In genomic region chr12:12946686-12947355, GRCh38 we compare ENCODE assay signal across 22 cellular contexts. TPM values are rescaled to one million over a fixed set of nuclear protein-coding genes. Genes with fewer than 3 reads are reported as not detected.
A peak's percentile ranks its signal among the peaks of the same experiment; 100 is the strongest.
DNase-seq lines count a peak whose midpoint lies in the region; ATAC-seq and TF ChIP-seq lines count a peak whose summit lies in the region.
"Had no signal": no experiment of that assay in that cellular context is flagged by ENCODE, and none has a peak within 500 bp of the region (broad histone marks: within the 10 kb centered on the region; RNA-seq: fewer than 3 reads in every experiment).

No MANE protein-coding gene starts in this region.

- H3K9me3 ChIP-seq in esophagus muscularis mucosa, result no peaks in the 10 kb centered on the region
- no peaks in the 10 kb centered on the region for H3K9me3 ChIP-seq in mucosa of descending colon

- intact Hi-C loops in esophagus muscularis mucosa (cut with DNase I) (no loop called here), mucosa of descending colon (cut with DNase I, micrococcal nuclease) (no loop called here), left cardiac atrium (cut with DNase I) (no loop called here)

- TF ChIP-seq EP300 in esophagus muscularis mucosa (IDR thresholded peaks at IDR 0.05), result no peak

- no peak overlapping the region for H3K27ac ChIP-seq in esophagus muscularis mucosa (replicated peaks in 1 of 4)
- H3K27ac ChIP-seq: KMS-11, SK-N-MC had no signal

- peak; percentile 46 for ATAC-seq in mucosa of descending colon
- ATAC-seq in activated CD4-positive, CD25-positive, alpha-beta regulatory T cell treated with anti-CD3 and anti-CD28 coated beads, Interleukin-2, amount 50 U/mL, for 24 hours, result no peak
- no peak for ATAC-seq in left cardiac atrium

- no peak for TF ChIP-seq POLR2A in esophagus muscularis mucosa (IDR thresholded peaks at IDR 0.05; ENCODE audit: low read depth)

- DNase-seq in AG10803 (ENCODE audit: low read depth), result peak; percentile 63
- peak; percentile 21 for DNase-seq in LHCN-M2 (ENCODE audit: low read depth)
- DNase-seq in esophagus muscularis mucosa (ENCODE audit: extremely low spot score), result peak; percentile 60
- DNase-seq in mucosa of descending colon, result no peak
- no peak for DNase-seq in activated effector memory CD4-positive, alpha-beta T cell treated with Interleukin-2 at 50 U/mL for 16 hours
- no peak for DNase-seq in left cardiac atrium
- DNase-seq in RKO (ENCODE audit: low spot score), result no peak
- DNase-seq: activated CD4-positive, alpha-beta T cell treated with anti-CD3 and anti-CD28 coated beads for 48 hours; activated naive CD8-positive, alpha-beta T cell treated with anti-CD3 and anti-CD28 coated beads, Interleukin-2, amount 10 ng/mL, durations not matched to agents 7 days and 5 days; activated T-cell treated with anti-CD3 and anti-CD28 coated beads, Interleukin-2, amount 50 U/mL, for 24 hours; GDM1; islet precursor cell; NCI-H1417 treated with DMSO at 0.1 percent for 48 hours; NCI-H226; trophoblast cell had no signal

- H3K4me3 ChIP-seq in AG10803 (ENCODE audit: low read length) (no peak overlapping the region), esophagus muscularis mucosa (no peak overlapping the region), mucosa of descending colon (no peak overlapping the region)
- H3K4me3 ChIP-seq: SK-N-MC had no signal

- 88% methylated on average over 7 of the region's 7 CpGs for whole genome bisulfite sequencing in esophagus muscularis mucosa

- no peaks in the 10 kb centered on the region for H3K27me3 ChIP-seq in esophagus muscularis mucosa

- H3K36me3 ChIP-seq in esophagus muscularis mucosa, result no peaks in the 10 kb centered on the region
- no peaks in the 10 kb centered on the region for H3K36me3 ChIP-seq in mucosa of descending colon (ENCODE audit: low read depth)

- TF ChIP-seq CTCF in AG10803 (conservative IDR thresholded peaks at IDR 0.05; ENCODE audit: low read length), result no peak
- no peak for TF ChIP-seq CTCF in esophagus muscularis mucosa (IDR thresholded peaks at IDR 0.05)
- TF ChIP-seq CTCF in mucosa of descending colon (IDR thresholded peaks at IDR 0.05), result no peak

- H3K4me1 ChIP-seq in esophagus muscularis mucosa, result peaks cover 0 to 11% (median 11%) of the 10 kb centered on the region in 4 donors
- no peaks in the 10 kb centered on the region for H3K4me1 ChIP-seq in mucosa of descending colon (ENCODE audit: low read depth)

RNA-seq across cellular contexts. Expression of gene GPRC5D, which starts 5.1 kb away (rescaled TPM):
- total RNA-seq in LHCN-M2 (2014; rRNA removed), result not detected in 2 replicates
- not detected for polyA plus RNA-seq in LHCN-M2 (2012)
- total RNA-seq in esophagus muscularis mucosa, result under 1 TPM in 1 of 4 donors, not detected in 3; 0.84 TPM
- total RNA-seq in mucosa of descending colon, result not detected
- total RNA-seq in left cardiac atrium, result not detected
- total RNA-seq: activated naive CD8-positive, alpha-beta T cell treated with anti-CD3 and anti-CD28 coated beads, Interleukin-2, amount 10 ng/mL, durations not matched to agents 7 days and 5 days; cerebellum; mesothelial cell of epicardium; omental fat pad; skeletal muscle tissue had no signal

RNA-seq across cellular contexts. Expression of gene HEBP1, which starts 53.2 kb away (rescaled TPM):
- total RNA-seq in LHCN-M2 (2014; rRNA removed) (7.7 and 8.0 TPM in 2 replicates), esophagus muscularis mucosa (10 to 100 TPM; 40.6 to 70.6 (median 61.9) TPM), mucosa of descending colon (10 to 100 TPM; 46.0 to 68.1 (median 62.1) TPM), left cardiac atrium (10 to 100 TPM; 57.5 to 65.1 TPM)
- 72.8 TPM for polyA plus RNA-seq in LHCN-M2 (2012)

RNA-seq across cellular contexts. Expression of gene GPRC5A, which starts 55.5 kb away (rescaled TPM):
- 1.7 and 2.6 TPM in 2 replicates for total RNA-seq in LHCN-M2 (2014; rRNA removed)
- 2.1 TPM for polyA plus RNA-seq in LHCN-M2 (2012)
- 10 to 100 TPM in 1 of 4 donors, 1 to 10 TPM in 3; 2.9 to 30.0 (median 3.8) TPM for total RNA-seq in esophagus muscularis mucosa
- total RNA-seq in mucosa of descending colon, result 100 to 1,000 TPM; 136 to 326 (median 320) TPM
- total RNA-seq in left cardiac atrium, result 1 to 10 TPM; 2.6 to 5.6 TPM
- total RNA-seq: activated naive CD8-positive, alpha-beta T cell treated with anti-CD3 and anti-CD28 coated beads, Interleukin-2, amount 10 ng/mL, durations not matched to agents 7 days and 5 days had no signal

Comparison
In these comparisons a context has a peak if more than half of its experiments do, and no peak if none do; other contexts are left out.
1. DNase-seq: peak in AG10803 (single experiment), LHCN-M2 (single experiment) and esophagus muscularis mucosa (single experiment); none in mucosa of descending colon (0 of 3), activated effector memory CD4-positive, alpha-beta T cell treated with Interleukin-2 at 50 U/mL for 16 hours (single experiment), left cardiac atrium (single experiment) and RKO (single experiment).
2. RNA of gene GPRC5A, which starts 55.5 kb away (total RNA-seq): 136 to 326 TPM in mucosa of descending colon; 2.6 to 5.6 TPM in left cardiac atrium, 2.9 to 30.0 TPM in esophagus muscularis mucosa and 1.7 to 2.6 TPM in LHCN-M2; every median in the first group is over 4 times any median in the second.